Comparison of ENCODE assay signal across 3 cellular contexts in the genomic region with DNA sequence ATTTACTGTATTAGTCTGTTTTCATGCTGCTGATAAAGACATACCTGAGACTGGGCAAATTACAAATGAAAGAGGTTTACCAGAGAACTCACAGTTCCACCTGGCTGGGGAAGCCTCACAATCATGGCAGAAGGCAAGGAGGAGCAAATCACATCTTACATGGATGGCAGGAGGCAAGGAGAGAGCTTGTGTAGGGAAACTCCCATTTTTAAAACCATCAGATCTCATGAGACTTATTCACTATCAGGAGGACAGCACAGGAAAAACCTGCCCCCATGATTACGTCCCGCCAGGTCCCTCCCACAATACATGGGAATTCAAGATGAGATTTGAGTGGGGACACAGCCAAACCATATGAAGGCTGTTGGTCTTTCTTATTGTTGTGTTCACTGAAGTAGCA.
TF ChIP-seq lines count a peak whose summit lies in the region.

No MANE protein-coding gene starts in this region.

TF ChIP-seq in HEK293, 187 proteins besides CTCF, POLR2A, EP300 and RAD21:
- peak; percentile 70 for TF ChIP-seq SETDB1 (IDR thresholded peaks at IDR 0.05; ENCODE audit: insufficient read length, low read length)

TF ChIP-seq in K562, 482 proteins besides CTCF, POLR2A, EP300 and RAD21:
- peak; percentile 93 for TF ChIP-seq ZNF431 (CRISPR knock-in tag; IDR thresholded peaks at IDR 0.05)

TF ChIP-seq in HepG2, 621 proteins besides CTCF, POLR2A, EP300 and RAD21:
- 0 out of 2 replicates have a peak, but pooled peaks have one; percentile 18 for TF ChIP-seq ZMYM4 (CRISPR knock-in tag; IDR thresholded peaks at IDR 0.05)
- TF ChIP-seq, protein P1, sequence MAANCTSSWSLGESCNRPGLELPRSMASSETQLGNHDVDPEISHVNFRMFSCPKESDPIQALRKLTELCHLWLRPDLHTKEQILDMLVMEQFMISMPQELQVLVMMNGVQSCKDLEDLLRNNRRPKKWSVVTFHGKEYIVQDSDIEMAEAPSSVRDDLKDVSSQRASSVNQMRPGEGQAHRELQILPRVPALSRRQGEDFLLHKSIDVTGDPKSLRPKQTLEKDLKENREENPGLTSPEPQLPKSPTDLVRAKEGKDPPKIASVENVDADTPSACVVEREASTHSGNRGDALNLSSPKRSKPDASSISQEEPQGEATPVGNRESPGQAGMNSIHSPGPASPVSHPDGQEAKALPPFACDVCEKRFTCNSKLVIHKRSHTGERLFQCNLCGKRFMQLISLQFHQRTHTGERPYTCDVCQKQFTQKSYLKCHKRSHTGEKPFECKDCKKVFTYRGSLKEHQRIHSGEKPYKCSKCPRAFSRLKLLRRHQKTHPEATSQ (CRISPR knock-in tag; IDR thresholded peaks at IDR 0.05; ENCODE audit: borderline replicate concordance), result peak; percentile 81; the same call in 1 of the 2 replicates
- TF ChIP-seq ZNF431 (CRISPR knock-in tag; IDR thresholded peaks at IDR 0.05; ENCODE audit: borderline replicate concordance, low read depth), result peak; percentile 100
- TF ChIP-seq, protein P2, sequence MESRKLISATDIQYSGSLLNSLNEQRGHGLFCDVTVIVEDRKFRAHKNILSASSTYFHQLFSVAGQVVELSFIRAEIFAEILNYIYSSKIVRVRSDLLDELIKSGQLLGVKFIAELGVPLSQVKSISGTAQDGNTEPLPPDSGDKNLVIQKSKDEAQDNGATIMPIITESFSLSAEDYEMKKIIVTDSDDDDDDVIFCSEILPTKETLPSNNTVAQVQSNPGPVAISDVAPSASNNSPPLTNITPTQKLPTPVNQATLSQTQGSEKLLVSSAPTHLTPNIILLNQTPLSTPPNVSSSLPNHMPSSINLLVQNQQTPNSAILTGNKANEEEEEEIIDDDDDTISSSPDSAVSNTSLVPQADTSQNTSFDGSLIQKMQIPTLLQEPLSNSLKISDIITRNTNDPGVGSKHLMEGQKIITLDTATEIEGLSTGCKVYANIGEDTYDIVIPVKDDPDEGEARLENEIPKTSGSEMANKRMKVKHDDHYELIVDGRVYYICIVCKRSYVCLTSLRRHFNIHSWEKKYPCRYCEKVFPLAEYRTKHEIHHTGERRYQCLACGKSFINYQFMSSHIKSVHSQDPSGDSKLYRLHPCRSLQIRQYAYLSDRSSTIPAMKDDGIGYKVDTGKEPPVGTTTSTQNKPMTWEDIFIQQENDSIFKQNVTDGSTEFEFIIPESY (CRISPR knock-in tag; IDR thresholded peaks at IDR 0.05), result peak; percentile 29; the same call in 1 of the 2 replicates
